ENCODE assay signal across 26 cellular contexts in the genomic region with DNA sequence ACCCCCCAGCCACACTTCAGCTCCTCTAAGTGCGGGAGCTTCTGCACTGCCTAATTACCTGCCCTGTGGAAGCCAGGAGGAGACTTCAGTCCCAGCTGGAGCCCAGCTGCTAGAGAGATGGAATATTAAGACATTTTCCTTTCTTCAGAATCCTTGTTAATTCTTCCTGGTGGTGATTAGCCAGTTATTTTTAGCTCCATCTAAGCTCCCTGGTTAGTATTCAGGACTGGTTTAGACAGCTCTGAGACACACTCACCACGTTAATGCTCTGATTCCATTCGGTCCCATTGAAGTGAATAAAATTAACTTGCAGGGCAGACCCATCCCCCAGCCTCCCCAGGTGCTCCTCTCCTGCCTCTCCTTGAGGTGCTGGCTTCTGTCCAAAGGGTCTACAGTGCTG.
A peak's percentile ranks its signal among the peaks of the same experiment; 100 is the strongest.
DNase-seq lines count a peak whose midpoint lies in the region; ATAC-seq, FAIRE-seq and TF ChIP-seq lines count a peak whose summit lies in the region.
"Had no signal": no experiment of that assay in that cellular context is flagged by ENCODE, and none has a peak within 500 bp of the region (broad histone marks: within the 10 kb centered on the region; RNA-seq: fewer than 3 reads in every experiment).

No MANE protein-coding gene starts in this region.

- H3K4me3 Mint-ChIP-seq in stimulated activated naive B cell treated with anti-CD40 and anti-IgM and Interleukin-4, amounts not matched to agents 10 μg/mL and 1 μg/mL and 100 μg/mL, for 72 hours, result no peak overlapping the region
- H3K4me3 Mint-ChIP-seq: HFFc6; memory B cell; natural killer cell treated with Interleukin-12 subunit alpha and Interleukin-12 subunit beta and Interleukin-15 and Interleukin-18, amount 100 ng/mL, for 72 hours; stimulated activated effector memory CD8-positive, alpha-beta T cell treated with anti-CD3 and anti-CD28 coated beads, Interleukin-12 subunit alpha, Interleukin-12 subunit beta, amount 100 ng/mL, for 72 hours had no signal

- H2AFZ ChIP-seq in PC-3 (ENCODE audit: low read length), result no peak overlapping the region

- H3K36me3 ChIP-seq in Peyer's patch (no peaks in the 10 kb centered on the region), small intestine (ENCODE audit: control insufficient read depth in 2 of 2, insufficient read depth in 2 of 2, low read length in 2 of 2) (no peaks in the 10 kb centered on the region), PC-3 (ENCODE audit: low read depth, low read length) (no peaks in the 10 kb centered on the region)
- H3K36me3 ChIP-seq: BE2C, SJSA1 had no signal

- H3K27ac Mint-ChIP-seq in stimulated activated naive B cell treated with anti-CD40 and anti-IgM and Interleukin-4, amounts not matched to agents 10 μg/mL and 1 μg/mL and 100 μg/mL, for 72 hours, result no peak overlapping the region
- H3K27ac Mint-ChIP-seq: HFFc6; memory B cell; natural killer cell treated with Interleukin-12 subunit alpha and Interleukin-12 subunit beta and Interleukin-15 and Interleukin-18, amount 100 ng/mL, for 72 hours; stimulated activated effector memory CD8-positive, alpha-beta T cell treated with anti-CD3 and anti-CD28 coated beads, Interleukin-12 subunit alpha, Interleukin-12 subunit beta, amount 100 ng/mL, for 72 hours had no signal

- CTCF ChIA-PET in PC-3 (lab: Charles Lee), result no interaction called here

- intact Hi-C loops in PC-3 (cut with micrococcal nuclease), result no loop called here

- no peak for FAIRE-seq in small intestine (lab: Jason Lieb, UNC)
- FAIRE-seq: islet of Langerhans, K562 had no signal

- WGBS in small intestine, 3 donors, result 4 to 31% (median 24%) methylated on average over 3 of the region's 3 CpGs

- H3K27ac ChIP-seq in Peyer's patch (peak overlapping the region in 3 of 4 donors; percentile 49 to 74 (median 70)), small intestine (ENCODE audit: low read depth in 1 of 2, low read length in 1 of 2) (peak overlapping the region; percentile 69 to 79), PC-3 (ENCODE audit: low read length) (no peak overlapping the region)
- H3K27ac ChIP-seq: SJSA1 had no signal

- no peaks in the 10 kb centered on the region for H3K9me2 ChIP-seq in PC-3 (replicated peaks; ENCODE audit: low read length)

- no peak for ATAC-seq in stimulated activated naive B cell treated with anti-CD40 and anti-IgM and Interleukin-4, amounts not matched to agents 10 μg/mL and 1 μg/mL and 100 μg/mL, for 72 hours (replicated peaks)
- no peak for ATAC-seq in PC-3
- ATAC-seq: K562; natural killer cell treated with Interleukin-12 subunit alpha and Interleukin-12 subunit beta and Interleukin-15 and Interleukin-18, amount 100 ng/mL, for 72 hours; stimulated activated effector memory CD8-positive, alpha-beta T cell treated with anti-CD3 and anti-CD28 coated beads, Interleukin-12 subunit alpha, Interleukin-12 subunit beta, amount 100 ng/mL, for 72 hours had no signal

- TF ChIP-seq POLR2A in Peyer's patch (IDR thresholded peaks at IDR 0.05), result no peak

- peaks cover 0 to 1% of the 10 kb centered on the region in 2 donors for H3K4me1 Mint-ChIP-seq in stimulated activated naive B cell treated with anti-CD40 and anti-IgM and Interleukin-4, amounts not matched to agents 10 μg/mL and 1 μg/mL and 100 μg/mL, for 72 hours
- H3K4me1 Mint-ChIP-seq: memory B cell had no signal

- H3K79me2 ChIP-seq in PC-3 (ENCODE audit: low read length), result no peaks in the 10 kb centered on the region

- H3K36me3 Mint-ChIP-seq in stimulated activated naive B cell treated with anti-CD40 and anti-IgM and Interleukin-4, amounts not matched to agents 10 μg/mL and 1 μg/mL and 100 μg/mL, for 72 hours, result no peaks in the 10 kb centered on the region
- H3K36me3 Mint-ChIP-seq: memory B cell; natural killer cell treated with Interleukin-12 subunit alpha and Interleukin-12 subunit beta and Interleukin-15 and Interleukin-18, amount 100 ng/mL, for 72 hours; stimulated activated effector memory CD8-positive, alpha-beta T cell treated with anti-CD3 and anti-CD28 coated beads, Interleukin-12 subunit alpha, Interleukin-12 subunit beta, amount 100 ng/mL, for 72 hours had no signal

- H3K4me3 ChIP-seq in Peyer's patch, result no peak overlapping the region
- H3K4me3 ChIP-seq in small intestine (ENCODE audit: low read depth in 1 of 2, low read length in 2 of 2), result no peak overlapping the region
- no peak overlapping the region for H3K4me3 ChIP-seq in PC-3 (ENCODE audit: low read length)
- H3K4me3 ChIP-seq: K562, SJSA1 had no signal

- H3K27me3 ChIP-seq in Peyer's patch (no peaks in the 10 kb centered on the region), small intestine (ENCODE audit: control insufficient read depth in 2 of 2, insufficient read depth in 2 of 2, low read length in 2 of 2) (peaks cover 0 to 2% of the 10 kb centered on the region in 2 donors), PC-3 (ENCODE audit: low read length) (peaks cover 5% of the 10 kb centered on the region; the same call in 1 of the 2 replicates)
- H3K27me3 ChIP-seq: BE2C, SJSA1 had no signal

- DNase-seq in NCI-H1436 (lab: John Stamatoyannopoulos, UW) (peak; percentile 19), NCI-H1436 treated with DMSO at 0.1 percent for 48 hours (lab: John Stamatoyannopoulos, UW) (no peak), Peyer's patch (no peak), kidney tubule cell (ENCODE audit: low spot score) (peak; percentile 25), small intestine (no peak), cerebellum (ENCODE audit: low spot score) (no peak), PC-3 (no peak)
- no peak for DNase-seq in stimulated activated naive B cell treated with anti-CD40 and anti-IgM and Interleukin-4, amounts not matched to agents 10 μg/mL and 1 μg/mL and 100 μg/mL, for 72 hours
- DNase-seq: 8988T; activated CD4-positive, alpha-beta T cell treated with anti-CD3 and anti-CD28 coated beads for 1 hour; activated gamma-delta T cell; BE2C; Caco-2; central memory CD4-positive, alpha-beta T cell; effector memory CD4-positive, alpha-beta T cell; GF-D8; HFFc6; NCI-H1048; stimulated activated CD4-positive, alpha-beta T cell treated with anti-CD3 and anti-CD28 coated beads, Interleukin-15, amount 100 ng/mL, for 24 hours; trophoblast cell had no signal

- no peak overlapping the region for H3K9ac ChIP-seq in PC-3 (ENCODE audit: low read length)

- BruUV-seq in PC-3 (replicated peaks; lab: Mats Ljungman, UMichigan), result no TSS peak

- POLR2A ChIA-PET in PC-3 (lab: Charles Lee; ENCODE audit: unreplicated experiment), result no interaction called here

- H3K9me3 ChIP-seq in Peyer's patch, result no peaks in the 10 kb centered on the region
- H3K9me3 ChIP-seq in small intestine (ENCODE audit: control insufficient read depth, low read depth), result no peaks in the 10 kb centered on the region
- H3K9me3 ChIP-seq in PC-3 (ENCODE audit: low read length), result no peaks in the 10 kb centered on the region
- H3K9me3 ChIP-seq: BE2C, Caco-2, SJSA1 had no signal

- H3K27me3 Mint-ChIP-seq in stimulated activated naive B cell treated with anti-CD40 and anti-IgM and Interleukin-4, amounts not matched to agents 10 μg/mL and 1 μg/mL and 100 μg/mL, for 72 hours, result peaks cover 7 to 13% of the 10 kb centered on the region in 2 donors

- no peaks in the 10 kb centered on the region for H3F3A ChIP-seq in PC-3 (ENCODE audit: low read length, unreplicated experiment)

- peaks cover 0 to 41% (median 0%) of the 10 kb centered on the region in 4 donors for H3K4me1 ChIP-seq in Peyer's patch
- peaks cover 2 to 4% of the 10 kb centered on the region in 2 donors for H3K4me1 ChIP-seq in small intestine (ENCODE audit: control insufficient read depth in 2 of 2, insufficient read depth in 1 of 2, low read depth in 1 of 2, low read length in 1 of 2)
- no peaks in the 10 kb centered on the region for H3K4me1 ChIP-seq in PC-3 (ENCODE audit: insufficient read depth, low read length)
- H3K4me1 ChIP-seq: BE2C, Caco-2 had no signal

- H3K4me2 ChIP-seq in PC-3 (ENCODE audit: low read length), result no peak overlapping the region

- TF ChIP-seq CTCF in Peyer's patch (IDR thresholded peaks at IDR 0.05) (no peak), PC-3 (conservative IDR thresholded peaks at IDR 0.05; ENCODE audit: low read depth, low read length) (no peak)

- H4K20me1 ChIP-seq in PC-3 (ENCODE audit: low read length), result no peaks in the 10 kb centered on the region

- peaks cover 0 to 1% of the 10 kb centered on the region in 2 donors for H3K9me3 Mint-ChIP-seq in stimulated activated naive B cell treated with anti-CD40 and anti-IgM and Interleukin-4, amounts not matched to agents 10 μg/mL and 1 μg/mL and 100 μg/mL, for 72 hours
- H3K9me3 Mint-ChIP-seq: HFFc6; memory B cell; natural killer cell treated with Interleukin-12 subunit alpha and Interleukin-12 subunit beta and Interleukin-15 and Interleukin-18, amount 100 ng/mL, for 72 hours; stimulated activated effector memory CD8-positive, alpha-beta T cell treated with anti-CD3 and anti-CD28 coated beads, Interleukin-12 subunit alpha, Interleukin-12 subunit beta, amount 100 ng/mL, for 72 hours had no signal

Comparison
In these comparisons a context has a peak if more than half of its experiments do, and no peak if none do; other contexts are left out.
1. DNase-seq: peak in NCI-H1436 (single experiment) and kidney tubule cell (single experiment); none in NCI-H1436 treated with DMSO at 0.1 percent for 48 hours (single experiment), Peyer's patch (0 of 3), small intestine (single experiment), stimulated activated naive B cell treated with anti-CD40 and anti-IgM and Interleukin-4, amounts not matched to agents 10 μg/mL and 1 μg/mL and 100 μg/mL, for 72 hours (single experiment), cerebellum (single experiment) and PC-3 (single experiment).